7 cellular contexts compared by ENCODE assay signal in genomic region chr2:27683390-27684071, GRCh38. TPM values are rescaled to one million over a fixed set of nuclear protein-coding genes. Genes with fewer than 3 reads are reported as not detected.
DNase-seq lines count a peak whose midpoint lies in the region; ATAC-seq and TF ChIP-seq lines count a peak whose summit lies in the region.

No MANE protein-coding gene starts in this region.

- TF ChIP-seq RAD21 in liver (IDR thresholded peaks at IDR 0.05), result peak; percentile 89 to 91

- H3K9me3 ChIP-seq in liver (ENCODE audit: control insufficient read depth in 4 of 4, low read length in 3 of 4), result no peaks in the 10 kb centered on the region

- H3K4me3 ChIP-seq in choroid plexus epithelial cell (ENCODE audit: low read depth, low read length) (no peak overlapping the region), liver (ENCODE audit: low read depth in 1 of 3, low read length in 3 of 3) (no peak overlapping the region)

- H3K27ac ChIP-seq in liver (ENCODE audit: low read depth in 1 of 2, low read length in 2 of 2), result no peak overlapping the region

- ATAC-seq in GM18498 (IDR thresholded peaks at IDR 0.05; ENCODE audit: unreplicated experiment) (peak; percentile 77), HG03460 (IDR thresholded peaks at IDR 0.05; ENCODE audit: unreplicated experiment) (peak; percentile 80)

- peaks cover 4 to 35% (median 22%) of the 10 kb centered on the region in 4 donors for H3K36me3 ChIP-seq in liver (ENCODE audit: control insufficient read depth in 4 of 4, insufficient read depth in 3 of 4, low read depth in 1 of 4, low read length in 3 of 4)

- WGBS in liver, result 36% methylated on average over 9 of the region's 9 CpGs

- peak; percentile 95 for TF ChIP-seq CTCF in choroid plexus epithelial cell (conservative IDR thresholded peaks at IDR 0.05; ENCODE audit: low read depth, low read length)
- TF ChIP-seq CTCF in liver (IDR thresholded peaks at IDR 0.05; ENCODE audit: low read depth, low read length, missing input control), result peak; percentile 99

- DNase-seq in NCI-H524 treated with DMSO at 0.1 percent for 48 hours (lab: John Stamatoyannopoulos, UW), result peak; percentile 53
- DNase-seq in activated CD4-positive, alpha-beta T cell treated with anti-CD3 and anti-CD28 coated beads for 24 hours (ENCODE audit: low read depth in 2 of 2), result peak; percentile 80 to 92
- peak; percentile 95 for DNase-seq in choroid plexus epithelial cell (ENCODE audit: low read depth)
- peak; percentile 85 to 86 for DNase-seq in stimulated activated CD4-positive, alpha-beta T cell treated with anti-CD3 and anti-CD28 coated beads, Interleukin-4, amount 100 ng/mL, for 48 hours (ENCODE audit: low read depth in 2 of 2)

- no peaks in the 10 kb centered on the region for H3K27me3 ChIP-seq in liver (ENCODE audit: control insufficient read depth in 4 of 4, insufficient read depth in 4 of 4, low read length in 3 of 4)

- H3K4me1 ChIP-seq in liver (ENCODE audit: control insufficient read depth in 4 of 4, insufficient read depth in 4 of 4, low read length in 3 of 4), result no peaks in the 10 kb centered on the region

- H3K9ac ChIP-seq in liver (ENCODE audit: low read depth in 1 of 2, low read length in 2 of 2), result no peak overlapping the region

TF ChIP-seq in liver, 16 proteins besides CTCF, POLR2A, EP300 and RAD21:
- TF ChIP-seq NR2F2 (IDR thresholded peaks at IDR 0.05) (peak; percentile 9), FOXA2 (IDR thresholded peaks at IDR 0.05) (no peak), TAF1 (conservative IDR thresholded peaks at IDR 0.05) (no peak), HNF4G (IDR thresholded peaks at IDR 0.05) (no peak), ATF3 (IDR thresholded peaks at IDR 0.05) (peak; percentile 12), GABPA (IDR thresholded peaks at IDR 0.05 in 1 of 2, conservative IDR thresholded peaks at IDR 0.05 in 1 of 2) (no peak), FOXA1 (IDR thresholded peaks at IDR 0.05) (no peak), MAX (IDR thresholded peaks at IDR 0.05) (no peak), ZBTB33 (IDR thresholded peaks at IDR 0.05) (no peak), REST (IDR thresholded peaks at IDR 0.05) (no peak), YY1 (IDR thresholded peaks at IDR 0.05) (peak; percentile 15), EGR1 (IDR thresholded peaks at IDR 0.05; ENCODE audit: low read depth in 2 of 2) (no peak), SP1 (IDR thresholded peaks at IDR 0.05) (peak; percentile 22), HNF4A (conservative IDR thresholded peaks at IDR 0.05) (no peak)

RNA-seq across cellular contexts. Expression of gene SLC4A1AP, which starts 19.8 kb away (rescaled TPM):
- 10 to 100 TPM; 10.6 to 12.3 TPM for total RNA-seq in liver
- 1 to 10 TPM; 7.2 to 8.5 TPM for polyA plus RNA-seq in liver

RNA-seq across cellular contexts. Expression of gene SUPT7L, which starts 20.1 kb away (rescaled TPM):
- total RNA-seq in liver, result 10 to 100 TPM; 12.3 to 14.6 TPM
- 10 to 100 TPM in 1 of 2 donors, 1 to 10 TPM in 1; 9.6 to 10.7 TPM for polyA plus RNA-seq in liver

RNA-seq across cellular contexts. Expression of gene GPN1, which starts 54.7 kb away (rescaled TPM):
- total RNA-seq in liver, result 10 to 100 TPM; 12.6 to 17.2 TPM
- polyA plus RNA-seq in liver, result 10 to 100 TPM; 10.7 to 12.2 TPM

RNA-seq across cellular contexts. Expression of gene CCDC121, which starts 54.7 kb away (rescaled TPM):
- total RNA-seq in liver, result 1 to 10 TPM; 1.6 to 2.5 TPM
- polyA plus RNA-seq in liver, result 1 to 10 TPM in 1 of 2 donors, under 1 TPM in 1; 0.97 to 1.2 TPM
